20 cellular contexts compared by ENCODE assay signal in the genomic region with DNA sequence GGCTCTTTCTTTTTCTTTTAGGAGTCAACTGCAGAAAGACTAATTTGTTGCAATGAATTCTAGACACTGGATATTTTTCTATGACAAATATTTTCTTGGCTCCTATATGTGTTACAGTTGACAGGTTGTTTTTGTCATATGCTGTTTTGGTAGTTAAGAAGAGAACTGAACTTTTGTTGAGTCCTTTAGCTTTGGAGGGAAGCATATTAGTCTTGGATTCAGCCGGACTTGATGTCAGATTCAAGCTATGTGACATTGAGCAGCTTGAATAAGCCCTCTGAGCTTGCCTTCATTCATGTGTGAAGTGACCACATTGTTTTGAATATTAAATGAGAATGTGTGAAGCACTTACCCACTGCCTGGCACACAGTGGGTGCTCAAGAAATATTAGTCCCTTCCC.
"Had no signal": no experiment of that assay in that cellular context is flagged by ENCODE, and none has a peak within 500 bp of the region (broad histone marks: within the 10 kb centered on the region; RNA-seq: fewer than 3 reads in every experiment).

No MANE protein-coding gene starts in this region.

- ATAC-seq: K562, SK-N-SH treated with all-trans-retinoic acid at 6 μM for 48 hours had no signal

- H3K27me3 ChIP-seq: SJCRH30 had no signal

- H3K4me3 Mint-ChIP-seq: IgD-negative memory B cell had no signal

- H3K4me1 ChIP-seq: SJCRH30 had no signal

- H3K27ac ChIP-seq: KMS-11, SJCRH30 had no signal

- H3K36me3 ChIP-seq: SJCRH30 had no signal

- H3K9me3 ChIP-seq: SJCRH30 had no signal

- DNase-seq: Kasumi-1, MM.1S, NCI-H1105, NCI-H1417, NCI-H146, NCI-H1694 treated with DMSO at 0.1 percent for 48 hours, NCI-H1930, NCI-H2081, NCI-H2107, NCI-H2227 treated with DMSO at 0.1 percent for 48 hours, NCI-H524, NCI-H526 treated with DMSO at 0.1 percent for 48 hours, NCI-H774, RPMI8226, SHP77 treated with DMSO at 0.1 percent for 48 hours, SJCRH30 had no signal

- H3K36me3 Mint-ChIP-seq: IgD-negative memory B cell had no signal

- H3K4me3 ChIP-seq: K562, SJCRH30 had no signal
